12 cellular contexts compared by ENCODE assay signal in the genomic region with DNA sequence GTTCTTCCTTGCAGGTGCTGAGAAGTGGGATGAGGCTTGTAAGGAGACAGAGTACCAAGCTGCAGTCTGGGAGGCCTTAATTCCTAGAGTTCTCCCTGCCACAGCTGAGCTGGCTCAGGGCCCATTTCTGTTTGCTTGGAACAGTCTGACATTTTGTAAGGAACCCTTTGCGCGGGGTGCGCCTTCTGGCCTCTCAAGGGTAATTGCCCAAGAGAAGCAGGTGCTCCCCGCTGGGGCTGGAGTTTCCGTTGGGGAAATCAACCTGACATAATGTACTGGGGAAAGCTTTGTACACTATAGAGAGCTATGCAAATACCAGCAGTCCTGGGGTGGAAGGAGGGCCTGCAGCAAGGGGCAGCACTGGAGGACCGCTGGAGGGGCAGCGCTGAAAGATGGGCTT.
DNase-seq lines count a peak whose midpoint lies in the region; ATAC-seq and TF ChIP-seq lines count a peak whose summit lies in the region.
"Had no signal": no experiment of that assay in that cellular context is flagged by ENCODE, and none has a peak within 500 bp of the region (broad histone marks: within the 10 kb centered on the region; RNA-seq: fewer than 3 reads in every experiment).

No MANE protein-coding gene starts in this region.

- BruUV-seq in A673 (replicated peaks; lab: Mats Ljungman, UMichigan): no TSS peak

- H3K4me1 ChIP-seq in A673 (ENCODE audit: insufficient read depth, low read length, poor library complexity, severe bottlenecking): peaks cover 31% of the 10 kb centered on the region
- peaks cover 53% of the 10 kb centered on the region for H3K4me1 ChIP-seq in lower lobe of right lung

- H3K27ac ChIP-seq in A673 (ENCODE audit: low read depth, low read length, poor library complexity, severe bottlenecking): no peak overlapping the region
- no peak overlapping the region for H3K27ac ChIP-seq in lower lobe of right lung
- H3K27ac ChIP-seq: brain microvascular endothelial cell, right atrium auricular region had no signal

- H3K9me3 ChIP-seq in A673 (ENCODE audit: low read depth, low read length, poor library complexity, severe bottlenecking): no peaks in the 10 kb centered on the region
- no peaks in the 10 kb centered on the region for H3K9me3 ChIP-seq in lower lobe of right lung
- H3K9me3 ChIP-seq: right atrium auricular region had no signal

- no peak overlapping the region for H3K4me3 ChIP-seq in A673 (ENCODE audit: low read depth, low read length, poor library complexity, severe bottlenecking)
- no peak overlapping the region for H3K4me3 ChIP-seq in lower lobe of right lung
- H3K4me3 ChIP-seq: right atrium auricular region had no signal

- CTCF ChIA-PET in A673 (lab: Charles Lee): no interaction called here

- intact Hi-C loops in A673 (cut with micrococcal nuclease; ENCODE audit: unreplicated experiment): no loop called here
- intact Hi-C loops in lower lobe of right lung (cut with DNase I): no loop called here

- DNase-seq in A673 (ENCODE audit: low spot score): peak; percentile 37
- DNase-seq in NCI-H1417 (lab: John Stamatoyannopoulos, UW): peak; percentile 87 to 98 (median 88)
- DNase-seq in NCI-H524 (lab: John Stamatoyannopoulos, UW): peak; percentile 98 to 99
- peak; percentile 78 for DNase-seq in lower lobe of right lung
- no peak for DNase-seq in activated gamma-delta T cell treated with Interleukin-2 at 50 U/mL for 16 hours
- DNase-seq in foreskin melanocyte: no peak
- DNase-seq in HK-2 (ENCODE audit: unreplicated experiment): no peak
- DNase-seq: activated T-cell treated with anti-CD3 and anti-CD28 coated beads, Interleukin-2, amount 50 U/mL, for 72 hours; brain microvascular endothelial cell; MM.1S had no signal

- POLR2A ChIA-PET in A673 (lab: Charles Lee; ENCODE audit: low non-redundant PET): no interaction called here

- H3K36me3 ChIP-seq in A673 (ENCODE audit: insufficient read depth, low read length, poor library complexity, severe bottlenecking): no peaks in the 10 kb centered on the region
- no peaks in the 10 kb centered on the region for H3K36me3 ChIP-seq in lower lobe of right lung
- H3K36me3 ChIP-seq: brain microvascular endothelial cell, right atrium auricular region had no signal

- TF ChIP-seq CTCF in A673 (conservative IDR thresholded peaks at IDR 0.05; ENCODE audit: low read depth, low read length) (no peak), lower lobe of right lung (IDR thresholded peaks at IDR 0.05) (no peak)

- ATAC-seq in lower lobe of right lung (peak; percentile 31 to 41), HG02623 (IDR thresholded peaks at IDR 0.05; ENCODE audit: unreplicated experiment) (no peak)
- ATAC-seq: activated T-cell treated with anti-CD3 and anti-CD28 coated beads, Interleukin-2, amount 50 U/mL, for 72 hours had no signal

- H3K27me3 ChIP-seq in A673 (replicated peaks; ENCODE audit: insufficient read depth, low read depth, low read length, poor library complexity) (no peaks in the 10 kb centered on the region), lower lobe of right lung (ENCODE audit: low read depth) (no peaks in the 10 kb centered on the region)
- H3K27me3 ChIP-seq: brain microvascular endothelial cell, right atrium auricular region had no signal

Comparison
In these comparisons a context has a peak if more than half of its experiments do, and no peak if none do; other contexts are left out.
1. DNase-seq: peak in A673 (single experiment), NCI-H1417 (3 of 3), NCI-H524 (2 of 2) and lower lobe of right lung (single experiment); none in activated gamma-delta T cell treated with Interleukin-2 at 50 U/mL for 16 hours (single experiment), foreskin melanocyte (single experiment) and HK-2 (single experiment).